In genomic region chr6:147285087-147285855, GRCh38 we compare ENCODE assay signal across 8 cellular contexts.
DNase-seq lines count a peak whose midpoint lies in the region; ATAC-seq and TF ChIP-seq lines count a peak whose summit lies in the region.

No MANE protein-coding gene starts in this region.

- DNase-seq in AML-193 (lab: John Stamatoyannopoulos, UW) (peak; percentile 51 to 61), GM13977 (ENCODE audit: low spot score) (peak; percentile 34), RKO (ENCODE audit: low spot score) (peak; percentile 33), endothelial cell (ENCODE audit: low spot score) (no peak), nephron progenitor cell (no peak), substantia nigra (lab: John Stamatoyannopoulos, UW) (no peak)
- DNase-seq in stimulated activated naive CD4-positive, alpha-beta T cell treated with Interleukin-2 at 50 U/mL for 16 hours (lab: John Stamatoyannopoulos, UW): no peak

- H3K27me3 Mint-ChIP-seq in endothelial cell (ENCODE audit: unreplicated experiment) (no peaks in the 10 kb centered on the region), nephron progenitor cell (ENCODE audit: low read depth, poor library complexity) (no peaks in the 10 kb centered on the region)

- H3K4me1 Mint-ChIP-seq in endothelial cell (ENCODE audit: unreplicated experiment) (peaks cover 6% of the 10 kb centered on the region), nephron progenitor cell (peaks cover 40% of the 10 kb centered on the region)

- ATAC-seq in HG03280 (IDR thresholded peaks at IDR 0.05; ENCODE audit: unreplicated experiment): peak; percentile 73

- H3K36me3 Mint-ChIP-seq in endothelial cell (ENCODE audit: low read depth, unreplicated experiment): peaks cover 8% of the 10 kb centered on the region
- peaks cover 34% of the 10 kb centered on the region for H3K36me3 Mint-ChIP-seq in nephron progenitor cell (ENCODE audit: low read depth)

- no peak overlapping the region for H3K4me3 Mint-ChIP-seq in endothelial cell (ENCODE audit: unreplicated experiment)
- H3K4me3 Mint-ChIP-seq in nephron progenitor cell: no peak overlapping the region

- H3K27ac ChIP-seq in substantia nigra (ENCODE audit: low read depth, low read length, poor library complexity, severe bottlenecking): no peak overlapping the region

- in situ Hi-C loops in GM13977 (cut with MboI; ENCODE audit: low pct_unique_long_range_greater_than_20kb, low sequenced_read_pairs, unreplicated experiment): loop anchor here (25.0 kb wide), 1 partner anchor 423 kb away; no protein-coding TSS in a partner anchor

- TF ChIP-seq CTCF in GM13977 (IDR thresholded peaks at IDR 0.05; ENCODE audit: extremely low read depth, insufficient read depth, missing control alignments): peak; percentile 42
- TF ChIP-seq CTCF in endothelial cell (IDR thresholded peaks at IDR 0.05; ENCODE audit: unreplicated experiment): peak; percentile 38
- peak; percentile 39 for TF ChIP-seq CTCF in nephron progenitor cell (IDR thresholded peaks at IDR 0.05)

- no peaks in the 10 kb centered on the region for H3K9me3 Mint-ChIP-seq in endothelial cell (ENCODE audit: unreplicated experiment)
- peaks cover 16% of the 10 kb centered on the region for H3K9me3 Mint-ChIP-seq in nephron progenitor cell

- H3K27ac Mint-ChIP-seq in endothelial cell (ENCODE audit: unreplicated experiment) (no peak overlapping the region), nephron progenitor cell (peak overlapping the region; percentile 1)

Comparison
In these comparisons a context has a peak if more than half of its experiments do, and no peak if none do; other contexts are left out.
1. DNase-seq: peak in AML-193 (2 of 2), GM13977 (single experiment) and RKO (single experiment); none in endothelial cell (single experiment), nephron progenitor cell (single experiment), substantia nigra (0 of 49) and stimulated activated naive CD4-positive, alpha-beta T cell treated with Interleukin-2 at 50 U/mL for 16 hours (single experiment).
2. Peak in every context shown above with its lines, with median percentiles within 50 percentile points of each other: CTCF ChIP-seq.